Comparison of ENCODE assay signal across 23 cellular contexts in the genomic region with DNA sequence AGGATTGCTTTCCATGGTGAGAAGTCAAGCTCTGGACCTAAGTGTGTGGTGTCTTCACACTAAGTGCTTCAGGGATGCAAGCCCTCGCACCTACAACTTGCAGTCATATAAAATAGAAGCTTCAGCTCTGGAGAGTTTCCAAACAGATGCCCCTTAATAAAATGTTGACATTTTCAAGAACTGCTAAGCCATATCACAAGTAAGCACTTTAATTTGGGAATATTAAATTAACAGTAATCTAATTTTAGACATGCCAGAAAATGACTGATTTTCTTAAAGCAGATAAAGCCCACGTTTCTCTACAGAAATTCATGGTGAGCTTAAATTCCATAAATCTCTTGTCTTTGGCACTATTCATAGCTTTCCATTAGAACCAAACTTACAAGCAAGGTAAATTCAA.
A peak's percentile ranks its signal among the peaks of the same experiment; 100 is the strongest.
DNase-seq lines count a peak whose midpoint lies in the region; ATAC-seq and TF ChIP-seq lines count a peak whose summit lies in the region.
"Had no signal": no experiment of that assay in that cellular context is flagged by ENCODE, and none has a peak within 500 bp of the region (broad histone marks: within the 10 kb centered on the region; RNA-seq: fewer than 3 reads in every experiment).

No MANE protein-coding gene starts in this region.

- H3K4me3 Mint-ChIP-seq in neural progenitor cell = no peak overlapping the region
- no peak overlapping the region for H3K4me3 Mint-ChIP-seq in natural killer cell treated with Interleukin-12 subunit alpha and Interleukin-12 subunit beta and Interleukin-15 and Interleukin-18, amount 100 ng/mL, for 72 hours
- H3K4me3 Mint-ChIP-seq: CD14-positive monocyte; CD4-positive, alpha-beta memory T cell; CD4-positive, CD25-positive, alpha-beta regulatory T cell; CD8-positive, alpha-beta memory T cell had no signal

- no peaks in the 10 kb centered on the region for H3K36me3 ChIP-seq in neural progenitor cell
- H3K36me3 ChIP-seq: BE2C, BLaER1 had no signal

- H3K9me3 Mint-ChIP-seq in neural progenitor cell = peaks cover 4% of the 10 kb centered on the region
- H3K9me3 Mint-ChIP-seq in natural killer cell treated with Interleukin-12 subunit alpha and Interleukin-12 subunit beta and Interleukin-15 and Interleukin-18, amount 100 ng/mL, for 72 hours = peaks cover 17% of the 10 kb centered on the region

- H3K4me1 Mint-ChIP-seq in neural progenitor cell = peaks cover 4% of the 10 kb centered on the region
- H3K4me1 Mint-ChIP-seq in natural killer cell treated with Interleukin-12 subunit alpha and Interleukin-12 subunit beta and Interleukin-15 and Interleukin-18, amount 100 ng/mL, for 72 hours (ENCODE audit: low read depth in 2 of 2) = no peaks in the 10 kb centered on the region
- H3K4me1 Mint-ChIP-seq: CD14-positive monocyte; CD4-positive, alpha-beta memory T cell; CD4-positive, CD25-positive, alpha-beta regulatory T cell; CD8-positive, alpha-beta memory T cell had no signal

- no peaks in the 10 kb centered on the region for H3K27me3 Mint-ChIP-seq in neural progenitor cell (ENCODE audit: insufficient read depth, low read depth)
- H3K27me3 Mint-ChIP-seq in natural killer cell treated with Interleukin-12 subunit alpha and Interleukin-12 subunit beta and Interleukin-15 and Interleukin-18, amount 100 ng/mL, for 72 hours = no peaks in the 10 kb centered on the region
- H3K27me3 Mint-ChIP-seq: CD4-positive, alpha-beta memory T cell; CD4-positive, CD25-positive, alpha-beta regulatory T cell; CD8-positive, alpha-beta memory T cell had no signal

- no peaks in the 10 kb centered on the region for H3K79me2 ChIP-seq in neural progenitor cell (ENCODE audit: low read depth)

- no peaks in the 10 kb centered on the region for H3K27me3 ChIP-seq in neural progenitor cell
- H3K27me3 ChIP-seq: BE2C, BLaER1 had no signal

- H4K20me1 ChIP-seq in neural progenitor cell (ENCODE audit: low read depth) = no peaks in the 10 kb centered on the region
- H4K20me1 ChIP-seq: BLaER1 had no signal

- no peak overlapping the region for H3K27ac Mint-ChIP-seq in neural progenitor cell
- no peak overlapping the region for H3K27ac Mint-ChIP-seq in natural killer cell treated with Interleukin-12 subunit alpha and Interleukin-12 subunit beta and Interleukin-15 and Interleukin-18, amount 100 ng/mL, for 72 hours
- H3K27ac Mint-ChIP-seq: CD14-positive monocyte; CD4-positive, alpha-beta memory T cell; CD4-positive, CD25-positive, alpha-beta regulatory T cell had no signal

- no peak overlapping the region for H3K9ac ChIP-seq in neural progenitor cell
- H3K9ac ChIP-seq: BLaER1 had no signal

- no peak overlapping the region for H3K4me3 ChIP-seq in neural progenitor cell
- H3K4me3 ChIP-seq: BLaER1, GM12878 had no signal

- no peaks in the 10 kb centered on the region for H3K4me1 ChIP-seq in neural progenitor cell
- H3K4me1 ChIP-seq: BE2C, BLaER1 had no signal

- DNase-seq in NCI-H524 (lab: John Stamatoyannopoulos, UW) (peak; percentile 20 to 59), NCI-H524 treated with DMSO at 0.1 percent for 48 hours (lab: John Stamatoyannopoulos, UW) (peak; percentile 43), neural progenitor cell (ENCODE audit: low spot score) (no peak)
- no peak for DNase-seq in natural killer cell treated with Interleukin-12 subunit alpha and Interleukin-12 subunit beta and Interleukin-15 and Interleukin-18, amount 100 ng/mL, for 72 hours (ENCODE audit: low spot score)
- DNase-seq: 8988T; ACHN; BE2C; C1 segment of cervical spinal cord; CD4-positive, alpha-beta memory T cell; CD4-positive, CD25-positive, alpha-beta regulatory T cell; CD8-positive, alpha-beta memory T cell; COR-L47; DMS 273 treated with DMSO at 0.1 percent for 48 hours; DMS153; DMS53; DMS79; DND-41; EL; GDM1 had no signal

- no peaks in the 10 kb centered on the region for H3K9me3 ChIP-seq in neural progenitor cell (ENCODE audit: low read depth)
- H3K9me3 ChIP-seq: BE2C, BLaER1 had no signal

- no peak for ATAC-seq in natural killer cell treated with Interleukin-12 subunit alpha and Interleukin-12 subunit beta and Interleukin-15 and Interleukin-18, amount 100 ng/mL, for 72 hours
- no peak for ATAC-seq in GM18502 (IDR thresholded peaks at IDR 0.05; ENCODE audit: poor library complexity, unreplicated experiment)
- ATAC-seq: GM12878 had no signal

- no peak overlapping the region for H3K27ac ChIP-seq in neural progenitor cell
- H3K27ac ChIP-seq: BLaER1 had no signal

- H3F3A ChIP-seq in neural progenitor cell (ENCODE audit: low read depth) = no peaks in the 10 kb centered on the region

- no peak for TF ChIP-seq CTCF in neural progenitor cell (IDR thresholded peaks at IDR 0.05)

- H3K36me3 Mint-ChIP-seq in neural progenitor cell = no peaks in the 10 kb centered on the region
- peaks cover under 1% of the 10 kb centered on the region for H3K36me3 Mint-ChIP-seq in natural killer cell treated with Interleukin-12 subunit alpha and Interleukin-12 subunit beta and Interleukin-15 and Interleukin-18, amount 100 ng/mL, for 72 hours
- H3K36me3 Mint-ChIP-seq: CD14-positive monocyte; CD4-positive, alpha-beta memory T cell; CD4-positive, CD25-positive, alpha-beta regulatory T cell; CD8-positive, alpha-beta memory T cell had no signal

- H2AFZ ChIP-seq in neural progenitor cell (replicated peaks) = peak overlapping the region; percentile 50

- no peak overlapping the region for H3K4me2 ChIP-seq in neural progenitor cell
- H3K4me2 ChIP-seq: BLaER1 had no signal

Comparison
In these comparisons a context has a peak if more than half of its experiments do, and no peak if none do; other contexts are left out.
1. DNase-seq: peak in NCI-H524 (2 of 2) and NCI-H524 treated with DMSO at 0.1 percent for 48 hours (single experiment); none in neural progenitor cell (single experiment) and natural killer cell treated with Interleukin-12 subunit alpha and Interleukin-12 subunit beta and Interleukin-15 and Interleukin-18, amount 100 ng/mL, for 72 hours (single experiment).